16 cellular contexts compared by ENCODE assay signal in the genomic region with DNA sequence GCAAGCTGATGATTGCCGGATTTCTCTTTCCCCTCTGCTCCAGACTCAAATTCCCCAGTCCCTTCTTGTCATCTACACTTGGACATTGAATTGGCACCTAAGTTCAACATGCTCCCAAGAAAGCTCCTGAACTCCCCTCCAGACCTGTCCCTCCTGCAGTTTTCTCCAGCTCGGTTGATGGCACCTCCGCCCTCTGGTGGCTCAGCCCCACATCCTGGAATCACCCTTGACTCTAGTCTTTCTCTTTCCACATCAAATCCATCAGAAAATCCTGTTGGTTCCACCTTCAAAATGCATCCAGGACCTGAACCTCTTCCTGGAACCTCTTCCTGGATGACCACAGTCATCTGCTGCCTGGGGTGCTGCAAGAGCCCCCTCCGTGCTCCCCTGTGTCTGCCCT.
"Had no signal": no experiment of that assay in that cellular context is flagged by ENCODE, and none has a peak within 500 bp of the region (broad histone marks: within the 10 kb centered on the region; RNA-seq: fewer than 3 reads in every experiment).

No MANE protein-coding gene starts in this region.

- ATAC-seq: activated CD8-positive, alpha-beta memory T cell treated with anti-CD3 and anti-CD28 coated beads, Interleukin-2, amount 10 ng/mL, durations not matched to agents 7 days and 5 days; activated naive CD4-positive, alpha-beta T cell treated with anti-CD3 and anti-CD28 coated beads, Interleukin-2, amount 50 U/mL, for 72 hours; natural killer cell treated with Interleukin-12 subunit alpha and Interleukin-12 subunit beta and Interleukin-15 and Interleukin-18, amount 100 ng/mL, for 72 hours; psoas muscle had no signal

- H3K9me3 ChIP-seq: psoas muscle, sigmoid colon, suprapubic skin had no signal

- DNase-seq: activated CD4-positive, alpha-beta T cell treated with anti-CD3 and anti-CD28 coated beads, Interleukin-2, amount 50 U/mL, for 48 hours; activated CD8-positive, alpha-beta memory T cell treated with anti-CD3 and anti-CD28 coated beads, Interleukin-2, amount 10 ng/mL, durations not matched to agents 7 days and 5 days; activated effector memory CD4-positive, alpha-beta T cell treated with anti-CD3 and anti-CD28 coated beads, Interleukin-2, amount 50 U/mL, for 16 hours; activated T-cell treated with anti-CD3 and anti-CD28 coated beads, Interleukin-2, amount 50 U/mL, for 24 hours; dorsolateral prefrontal cortex; mammary epithelial cell; psoas muscle; sigmoid colon; stimulated activated CD4-positive, alpha-beta T cell treated with anti-CD3 and anti-CD28 coated beads, Interleukin-12 subunit alpha, Interleukin-12 subunit beta, amount 100 ng/mL, for 4 hours; stimulated activated naive CD4-positive, alpha-beta T cell; T-helper 2 cell had no signal

- H3K27ac ChIP-seq: dorsolateral prefrontal cortex, esophagus muscularis mucosa, psoas muscle, sigmoid colon, suprapubic skin had no signal

- H3K4me1 Mint-ChIP-seq: activated CD8-positive, alpha-beta memory T cell treated with anti-CD3 and anti-CD28 coated beads, Interleukin-2, amount 10 ng/mL, durations not matched to agents 7 days and 5 days had no signal

- H3K36me3 Mint-ChIP-seq: activated CD8-positive, alpha-beta memory T cell treated with anti-CD3 and anti-CD28 coated beads, Interleukin-2, amount 10 ng/mL, durations not matched to agents 7 days and 5 days; activated naive CD4-positive, alpha-beta T cell treated with anti-CD3 and anti-CD28 coated beads, Interleukin-2, amount 50 U/mL, for 72 hours; natural killer cell treated with Interleukin-12 subunit alpha and Interleukin-12 subunit beta and Interleukin-15 and Interleukin-18, amount 100 ng/mL, for 72 hours; type B pancreatic cell had no signal

- H3K4me1 ChIP-seq: esophagus muscularis mucosa, psoas muscle, sigmoid colon had no signal

- H3K4me3 Mint-ChIP-seq: activated CD8-positive, alpha-beta memory T cell treated with anti-CD3 and anti-CD28 coated beads, Interleukin-2, amount 10 ng/mL, durations not matched to agents 7 days and 5 days; activated T-cell treated with anti-CD3 and anti-CD28 coated beads, Interleukin-2, amount 50 U/mL, for 24 hours; natural killer cell treated with Interleukin-12 subunit alpha and Interleukin-12 subunit beta and Interleukin-15 and Interleukin-18, amount 100 ng/mL, for 72 hours; type B pancreatic cell had no signal

- H3K27ac Mint-ChIP-seq: activated CD8-positive, alpha-beta memory T cell treated with anti-CD3 and anti-CD28 coated beads, Interleukin-2, amount 10 ng/mL, durations not matched to agents 7 days and 5 days; activated T-cell treated with anti-CD3 and anti-CD28 coated beads, Interleukin-2, amount 50 U/mL, for 24 hours; natural killer cell treated with Interleukin-12 subunit alpha and Interleukin-12 subunit beta and Interleukin-15 and Interleukin-18, amount 100 ng/mL, for 72 hours; type B pancreatic cell had no signal

- H3K9me3 Mint-ChIP-seq: activated naive CD4-positive, alpha-beta T cell treated with anti-CD3 and anti-CD28 coated beads, Interleukin-2, amount 50 U/mL, for 72 hours; activated T-cell treated with anti-CD3 and anti-CD28 coated beads, Interleukin-2, amount 50 U/mL, for 24 hours; natural killer cell treated with Interleukin-12 subunit alpha and Interleukin-12 subunit beta and Interleukin-15 and Interleukin-18, amount 100 ng/mL, for 72 hours had no signal

- H3K36me3 ChIP-seq: esophagus muscularis mucosa, sigmoid colon, suprapubic skin had no signal

- H3K4me3 ChIP-seq: dorsolateral prefrontal cortex, esophagus muscularis mucosa, psoas muscle, sigmoid colon, suprapubic skin had no signal
